ENCODE assay signal across 1 cellular context in genomic region chr3:170865209-170866094, GRCh38.
TF ChIP-seq lines count a peak whose summit lies in the region.

No MANE protein-coding gene starts in this region.

TF ChIP-seq in SK-N-SH treated with all-trans-retinoic acid at 6 μM for 48 hours, 23 proteins besides CTCF, POLR2A, EP300 and RAD21 (continued from another document):
- TF ChIP-seq TSHZ2 (CRISPR knock-in tag; IDR thresholded peaks at IDR 0.05) (no peak), BACH2 (CRISPR knock-in tag; IDR thresholded peaks at IDR 0.05; ENCODE audit: borderline replicate concordance) (no peak), ZFP30 (CRISPR knock-in tag; IDR thresholded peaks at IDR 0.05) (no peak), PATZ1 (CRISPR knock-in tag; IDR thresholded peaks at IDR 0.05; ENCODE audit: borderline replicate concordance) (no peak), CSRNP3 (CRISPR knock-in tag; IDR thresholded peaks at IDR 0.05) (no peak), ESRRG (CRISPR knock-in tag; IDR thresholded peaks at IDR 0.05) (peak; percentile 11; the same call in 1 of the 2 replicates), CSDC2 (CRISPR knock-in tag; IDR thresholded peaks at IDR 0.05) (no peak), POU6F1 (CRISPR knock-in tag; IDR thresholded peaks at IDR 0.05; ENCODE audit: borderline replicate concordance, low read depth) (no peak), CREB5 (CRISPR knock-in tag; IDR thresholded peaks at IDR 0.05; ENCODE audit: low read depth) (peak; percentile 35; the same call in 1 of the 2 replicates)
